Comparison of ENCODE assay signal across 15 cellular contexts in genomic region chr7:77822269-77822668, GRCh38. TPM values are rescaled to one million over a fixed set of nuclear protein-coding genes. Genes with fewer than 3 reads are reported as not detected.
A peak's percentile ranks its signal among the peaks of the same experiment; 100 is the strongest.
DNase-seq lines count a peak whose midpoint lies in the region; ATAC-seq and TF ChIP-seq lines count a peak whose summit lies in the region.
"Had no signal": no experiment of that assay in that cellular context is flagged by ENCODE, and none has a peak within 500 bp of the region (broad histone marks: within the 10 kb centered on the region; RNA-seq: fewer than 3 reads in every experiment).

No MANE protein-coding gene starts in this region.

- ATAC-seq in activated B cell treated with CpG ODN at 0.5 μM for 24 hours (ENCODE audit: low read depth) = no peak
- ATAC-seq in stimulated activated memory B cell treated with anti-CD40 and anti-IgM and Interleukin-4, amounts not matched to agents 10 μg/mL and 1 μg/mL and 100 μg/mL, for 72 hours = no peak
- ATAC-seq in GM19023 (IDR thresholded peaks at IDR 0.05; ENCODE audit: unreplicated experiment) = no peak
- ATAC-seq: SK-N-SH treated with all-trans-retinoic acid at 6 μM for 48 hours had no signal

- peak overlapping the region; percentile 73 for H3K27ac Mint-ChIP-seq in activated B cell treated with CpG ODN at 0.5 μM for 24 hours
- H3K27ac Mint-ChIP-seq in stimulated activated memory B cell treated with anti-CD40 and anti-IgM and Interleukin-4, amounts not matched to agents 10 μg/mL and 1 μg/mL and 100 μg/mL, for 72 hours = peak overlapping the region; percentile 81
- H3K27ac Mint-ChIP-seq: CD4-positive, alpha-beta T cell; T-helper 1 cell treated with Interleukin-12 subunit alpha and Interleukin-12 subunit beta and Interleukin-4 antibody, amounts not matched to agents 30 μg/mL and 1 μg/mL, for 36 hours had no signal

- POLR2A ChIA-PET in activated B cell treated with CpG ODN at 0.5 μM for 24 hours (lab: Charles Lee) = interaction anchor here (0.7 to 1.4 kb wide), 4 partner anchors 10 to 265 kb away, joined by 3 to 4 read pairs (median 3); no protein-coding TSS in a partner anchor

- H3K4me1 Mint-ChIP-seq in activated B cell treated with CpG ODN at 0.5 μM for 24 hours = peaks cover 74% of the 10 kb centered on the region
- peaks cover 68% of the 10 kb centered on the region for H3K4me1 Mint-ChIP-seq in stimulated activated memory B cell treated with anti-CD40 and anti-IgM and Interleukin-4, amounts not matched to agents 10 μg/mL and 1 μg/mL and 100 μg/mL, for 72 hours

- DNase-seq in SHP77 (lab: John Stamatoyannopoulos, UW) (peak; percentile 48 to 64), SHP77 treated with DMSO at 0.1 percent for 48 hours (lab: John Stamatoyannopoulos, UW) (no peak), NAMALWA (ENCODE audit: low spot score) (peak; percentile 31), activated B cell treated with CpG ODN at 0.5 μM for 24 hours (no peak), kidney glomerular epithelial cell (lab: John Stamatoyannopoulos, UW) (no peak)
- DNase-seq in stimulated activated CD4-positive, alpha-beta T cell treated with anti-CD3 and anti-CD28 coated beads, Interleukin-4, amount 100 ng/mL, for 4 hours = no peak
- DNase-seq: AML-193; CD4-positive, alpha-beta T cell; NCI-H1694 treated with DMSO at 0.1 percent for 48 hours; NCI-H446 treated with DMSO at 0.1 percent for 48 hours; PC-9 had no signal

- peaks cover 74% of the 10 kb centered on the region for H3K36me3 Mint-ChIP-seq in activated B cell treated with CpG ODN at 0.5 μM for 24 hours (ENCODE audit: low read depth)
- H3K36me3 Mint-ChIP-seq in stimulated activated memory B cell treated with anti-CD40 and anti-IgM and Interleukin-4, amounts not matched to agents 10 μg/mL and 1 μg/mL and 100 μg/mL, for 72 hours = peaks cover 72% of the 10 kb centered on the region

- H3K27me3 Mint-ChIP-seq in activated B cell treated with CpG ODN at 0.5 μM for 24 hours = no peaks in the 10 kb centered on the region
- no peaks in the 10 kb centered on the region for H3K27me3 Mint-ChIP-seq in stimulated activated memory B cell treated with anti-CD40 and anti-IgM and Interleukin-4, amounts not matched to agents 10 μg/mL and 1 μg/mL and 100 μg/mL, for 72 hours
- H3K27me3 Mint-ChIP-seq: CD4-positive, alpha-beta T cell had no signal

- CTCF ChIA-PET in activated B cell treated with CpG ODN at 0.5 μM for 24 hours (lab: Charles Lee) = no interaction called here

- H3K9me3 Mint-ChIP-seq in activated B cell treated with CpG ODN at 0.5 μM for 24 hours = peaks cover 38% of the 10 kb centered on the region
- peaks cover 43% of the 10 kb centered on the region for H3K9me3 Mint-ChIP-seq in stimulated activated memory B cell treated with anti-CD40 and anti-IgM and Interleukin-4, amounts not matched to agents 10 μg/mL and 1 μg/mL and 100 μg/mL, for 72 hours

- no peak for TF ChIP-seq CTCF in activated B cell treated with CpG ODN at 0.5 μM for 24 hours (IDR thresholded peaks at IDR 0.05)

- intact Hi-C loops in activated B cell treated with CpG ODN at 0.5 μM for 24 hours (cut with micrococcal nuclease) = no loop called here

- H3K4me3 Mint-ChIP-seq in activated B cell treated with CpG ODN at 0.5 μM for 24 hours = no peak overlapping the region
- H3K4me3 Mint-ChIP-seq in stimulated activated memory B cell treated with anti-CD40 and anti-IgM and Interleukin-4, amounts not matched to agents 10 μg/mL and 1 μg/mL and 100 μg/mL, for 72 hours = no peak overlapping the region
- H3K4me3 Mint-ChIP-seq: CD4-positive, alpha-beta T cell; T-helper 1 cell treated with Interleukin-12 subunit alpha and Interleukin-12 subunit beta and Interleukin-4 antibody, amounts not matched to agents 30 μg/mL and 1 μg/mL, for 36 hours had no signal

RNA-seq across cellular contexts. Expression of gene PHTF2, which starts 23.7 kb away (rescaled TPM):
- total RNA-seq in activated B cell treated with CpG ODN at 0.5 μM for 24 hours = 31.4 and 38.9 TPM in 2 replicates

RNA-seq across cellular contexts. Expression of gene TMEM60, which starts 24.0 kb away (rescaled TPM):
- total RNA-seq in activated B cell treated with CpG ODN at 0.5 μM for 24 hours = 15.3 and 16.3 TPM in 2 replicates

Comparison
In these comparisons a context has a peak if more than half of its experiments do, and no peak if none do; other contexts are left out.
1. DNase-seq: peak in SHP77 (2 of 2) and NAMALWA (single experiment); none in SHP77 treated with DMSO at 0.1 percent for 48 hours (single experiment), activated B cell treated with CpG ODN at 0.5 μM for 24 hours (single experiment), stimulated activated CD4-positive, alpha-beta T cell treated with anti-CD3 and anti-CD28 coated beads, Interleukin-4, amount 100 ng/mL, for 4 hours (0 of 2) and kidney glomerular epithelial cell (single experiment).